In the genomic region with DNA sequence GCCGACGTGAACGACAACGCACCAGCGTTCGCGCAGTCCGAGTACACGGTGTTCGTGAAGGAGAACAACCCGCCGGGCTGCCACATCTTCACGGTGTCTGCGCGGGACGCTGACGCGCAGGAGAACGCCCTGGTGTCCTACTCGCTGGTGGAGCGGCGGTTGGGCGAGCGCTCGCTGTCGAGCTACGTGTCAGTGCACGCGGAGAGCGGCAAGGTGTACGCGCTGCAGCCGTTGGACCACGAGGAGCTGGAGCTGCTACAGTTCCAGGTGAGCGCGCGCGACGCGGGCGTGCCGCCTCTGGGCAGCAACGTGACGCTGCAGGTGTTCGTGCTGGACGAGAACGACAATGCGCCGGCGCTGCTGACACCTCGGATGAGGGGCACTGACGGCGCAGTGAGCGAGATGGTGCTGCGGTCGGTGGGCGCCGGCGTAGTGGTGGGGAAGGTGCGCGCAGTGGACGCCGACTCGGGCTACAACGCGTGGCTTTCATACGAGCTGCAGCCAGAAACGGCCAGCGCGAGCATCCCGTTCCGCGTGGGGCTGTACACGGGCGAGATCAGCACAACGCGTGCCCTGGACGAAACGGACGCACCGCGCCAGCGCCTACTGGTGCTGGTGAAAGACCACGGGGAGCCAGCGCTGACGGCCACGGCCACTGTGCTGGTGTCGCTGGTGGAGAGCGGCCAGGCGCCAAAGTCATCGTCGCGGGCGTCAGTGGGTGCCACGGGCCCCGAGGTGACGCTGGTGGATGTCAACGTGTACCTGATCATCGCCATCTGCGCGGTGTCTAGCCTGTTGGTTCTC, we compare ENCODE assay signal across 14 cellular contexts. TPM values are rescaled to one million over a fixed set of nuclear protein-coding genes. Genes with fewer than 3 reads are reported as not detected.
"Had no signal": no experiment of that assay in that cellular context is flagged by ENCODE, and none has a peak within 500 bp of the region (broad histone marks: within the 10 kb centered on the region; RNA-seq: fewer than 3 reads in every experiment).

No MANE protein-coding gene starts in this region.

RNA-seq across cellular contexts. Expression of a gene that starts 1.9 kb away (rescaled TPM):
- total RNA-seq: activated naive CD4-positive, alpha-beta T cell treated with anti-CD3 and anti-CD28 coated beads for 36 hours; activated naive CD4-positive, alpha-beta T cell treated with anti-CD3 and anti-CD28 coated beads, Interleukin-2, amount 50 U/mL, for 72 hours; activated naive CD8-positive, alpha-beta T cell treated with anti-CD3 and anti-CD28 coated beads for 36 hours; activated naive CD8-positive, alpha-beta T cell treated with anti-CD3 and anti-CD28 coated beads, Interleukin-2, amount 10 ng/mL, durations not matched to agents 7 days and 5 days; activated T-cell treated with anti-CD3 and anti-CD28 coated beads, Interleukin-2, amount 50 U/mL, for 4 hours; activated T-cell treated with anti-CD3 and anti-CD28 coated beads, Interleukin-2, amount 50 U/mL, for 72 hours; activated T-helper 1 cell treated with anti-CD3 and anti-CD28 coated beads, Interleukin-12 subunit alpha, Interleukin-12 subunit beta, Interleukin-2, Interleukin-4 antibody, amounts not matched to agents 30 ng/mL and 10 ng/mL and 1 ng/mL, durations not matched to agents 14 hours and 24 hours and 36 hours; activated T-helper 17 cell treated with anti-CD3 and anti-CD28 coated beads, Interleukin-2, amount 50 U/mL, for 72 hours; activated T-helper 2 cell treated with anti-CD3 and anti-CD28 coated beads, Interferon-gamma antibody, Interleukin-2, Interleukin-4, amounts not matched to agents 10 μg/mL and 5 μg/mL and 100 μg/mL, durations not matched to agents 14 hours and 24 hours and 36 hours; ascending aorta had no signal
- polyA plus RNA-seq: adrenal gland, aorta had no signal

RNA-seq across cellular contexts. Expression of a gene that starts 5.7 kb away (rescaled TPM):
- total RNA-seq: activated naive CD4-positive, alpha-beta T cell treated with anti-CD3 and anti-CD28 coated beads for 36 hours; activated naive CD4-positive, alpha-beta T cell treated with anti-CD3 and anti-CD28 coated beads, Interleukin-2, amount 50 U/mL, for 72 hours; activated naive CD8-positive, alpha-beta T cell treated with anti-CD3 and anti-CD28 coated beads for 36 hours; activated naive CD8-positive, alpha-beta T cell treated with anti-CD3 and anti-CD28 coated beads, Interleukin-2, amount 10 ng/mL, durations not matched to agents 7 days and 5 days; activated T-cell treated with anti-CD3 and anti-CD28 coated beads, Interleukin-2, amount 50 U/mL, for 4 hours; activated T-cell treated with anti-CD3 and anti-CD28 coated beads, Interleukin-2, amount 50 U/mL, for 72 hours; activated T-helper 1 cell treated with anti-CD3 and anti-CD28 coated beads, Interleukin-12 subunit alpha, Interleukin-12 subunit beta, Interleukin-2, Interleukin-4 antibody, amounts not matched to agents 30 ng/mL and 10 ng/mL and 1 ng/mL, durations not matched to agents 14 hours and 24 hours and 36 hours; activated T-helper 17 cell treated with anti-CD3 and anti-CD28 coated beads, Interleukin-2, amount 50 U/mL, for 72 hours; activated T-helper 2 cell treated with anti-CD3 and anti-CD28 coated beads, Interferon-gamma antibody, Interleukin-2, Interleukin-4, amounts not matched to agents 10 μg/mL and 5 μg/mL and 100 μg/mL, durations not matched to agents 14 hours and 24 hours and 36 hours had no signal

RNA-seq across cellular contexts. Expression of a gene that starts 9.0 kb away (rescaled TPM):
- total RNA-seq: activated naive CD4-positive, alpha-beta T cell treated with anti-CD3 and anti-CD28 coated beads for 36 hours; activated naive CD4-positive, alpha-beta T cell treated with anti-CD3 and anti-CD28 coated beads, Interleukin-2, amount 50 U/mL, for 72 hours; activated naive CD8-positive, alpha-beta T cell treated with anti-CD3 and anti-CD28 coated beads for 36 hours; activated naive CD8-positive, alpha-beta T cell treated with anti-CD3 and anti-CD28 coated beads, Interleukin-2, amount 10 ng/mL, durations not matched to agents 7 days and 5 days; activated T-cell treated with anti-CD3 and anti-CD28 coated beads, Interleukin-2, amount 50 U/mL, for 4 hours; activated T-cell treated with anti-CD3 and anti-CD28 coated beads, Interleukin-2, amount 50 U/mL, for 72 hours; activated T-helper 1 cell treated with anti-CD3 and anti-CD28 coated beads, Interleukin-12 subunit alpha, Interleukin-12 subunit beta, Interleukin-2, Interleukin-4 antibody, amounts not matched to agents 30 ng/mL and 10 ng/mL and 1 ng/mL, durations not matched to agents 14 hours and 24 hours and 36 hours; activated T-helper 17 cell treated with anti-CD3 and anti-CD28 coated beads, Interleukin-2, amount 50 U/mL, for 72 hours; activated T-helper 2 cell treated with anti-CD3 and anti-CD28 coated beads, Interferon-gamma antibody, Interleukin-2, Interleukin-4, amounts not matched to agents 10 μg/mL and 5 μg/mL and 100 μg/mL, durations not matched to agents 14 hours and 24 hours and 36 hours; ascending aorta; bronchial epithelial cell; cardiac septum had no signal
- polyA plus RNA-seq: aorta had no signal

RNA-seq across cellular contexts. Expression of a gene that starts 16.0 kb away (rescaled TPM):
- total RNA-seq: activated naive CD4-positive, alpha-beta T cell treated with anti-CD3 and anti-CD28 coated beads for 36 hours; activated naive CD4-positive, alpha-beta T cell treated with anti-CD3 and anti-CD28 coated beads, Interleukin-2, amount 50 U/mL, for 72 hours; activated naive CD8-positive, alpha-beta T cell treated with anti-CD3 and anti-CD28 coated beads for 36 hours; activated naive CD8-positive, alpha-beta T cell treated with anti-CD3 and anti-CD28 coated beads, Interleukin-2, amount 10 ng/mL, durations not matched to agents 7 days and 5 days; activated T-cell treated with anti-CD3 and anti-CD28 coated beads, Interleukin-2, amount 50 U/mL, for 4 hours; activated T-cell treated with anti-CD3 and anti-CD28 coated beads, Interleukin-2, amount 50 U/mL, for 72 hours; activated T-helper 1 cell treated with anti-CD3 and anti-CD28 coated beads, Interleukin-12 subunit alpha, Interleukin-12 subunit beta, Interleukin-2, Interleukin-4 antibody, amounts not matched to agents 30 ng/mL and 10 ng/mL and 1 ng/mL, durations not matched to agents 14 hours and 24 hours and 36 hours; activated T-helper 17 cell treated with anti-CD3 and anti-CD28 coated beads, Interleukin-2, amount 50 U/mL, for 72 hours; activated T-helper 2 cell treated with anti-CD3 and anti-CD28 coated beads, Interferon-gamma antibody, Interleukin-2, Interleukin-4, amounts not matched to agents 10 μg/mL and 5 μg/mL and 100 μg/mL, durations not matched to agents 14 hours and 24 hours and 36 hours; ascending aorta; cardiac septum had no signal

RNA-seq across cellular contexts. Expression of a gene that starts 18.7 kb away (rescaled TPM):
- total RNA-seq: activated naive CD4-positive, alpha-beta T cell treated with anti-CD3 and anti-CD28 coated beads for 36 hours; activated naive CD4-positive, alpha-beta T cell treated with anti-CD3 and anti-CD28 coated beads, Interleukin-2, amount 50 U/mL, for 72 hours; activated naive CD8-positive, alpha-beta T cell treated with anti-CD3 and anti-CD28 coated beads for 36 hours; activated naive CD8-positive, alpha-beta T cell treated with anti-CD3 and anti-CD28 coated beads, Interleukin-2, amount 10 ng/mL, durations not matched to agents 7 days and 5 days; activated T-cell treated with anti-CD3 and anti-CD28 coated beads, Interleukin-2, amount 50 U/mL, for 4 hours; activated T-cell treated with anti-CD3 and anti-CD28 coated beads, Interleukin-2, amount 50 U/mL, for 72 hours; activated T-helper 1 cell treated with anti-CD3 and anti-CD28 coated beads, Interleukin-12 subunit alpha, Interleukin-12 subunit beta, Interleukin-2, Interleukin-4 antibody, amounts not matched to agents 30 ng/mL and 10 ng/mL and 1 ng/mL, durations not matched to agents 14 hours and 24 hours and 36 hours; activated T-helper 17 cell treated with anti-CD3 and anti-CD28 coated beads, Interleukin-2, amount 50 U/mL, for 72 hours; activated T-helper 2 cell treated with anti-CD3 and anti-CD28 coated beads, Interferon-gamma antibody, Interleukin-2, Interleukin-4, amounts not matched to agents 10 μg/mL and 5 μg/mL and 100 μg/mL, durations not matched to agents 14 hours and 24 hours and 36 hours; ascending aorta; cardiac septum had no signal
- polyA plus RNA-seq: aorta had no signal
